In genomic region chr3:187287231-187287630, GRCh38 we compare ENCODE assay signal across 2 cellular contexts.
TF ChIP-seq lines count a peak whose summit lies in the region.

No MANE protein-coding gene starts in this region.

TF ChIP-seq in IMR-90, 13 proteins besides CTCF, POLR2A, EP300 and RAD21:
- TF ChIP-seq FOS (IDR thresholded peaks at IDR 0.05; ENCODE audit: low read depth, low read length): no peak
- no peak for TF ChIP-seq RCOR1 (IDR thresholded peaks at IDR 0.05; ENCODE audit: insufficient replicate concordance, low read length)
- TF ChIP-seq CEBPB (IDR thresholded peaks at IDR 0.05; ENCODE audit: low read depth, low read length): no peak
- TF ChIP-seq MAZ (IDR thresholded peaks at IDR 0.05; ENCODE audit: borderline replicate concordance, low read depth, low read length): no peak
- TF ChIP-seq, protein P1, sequence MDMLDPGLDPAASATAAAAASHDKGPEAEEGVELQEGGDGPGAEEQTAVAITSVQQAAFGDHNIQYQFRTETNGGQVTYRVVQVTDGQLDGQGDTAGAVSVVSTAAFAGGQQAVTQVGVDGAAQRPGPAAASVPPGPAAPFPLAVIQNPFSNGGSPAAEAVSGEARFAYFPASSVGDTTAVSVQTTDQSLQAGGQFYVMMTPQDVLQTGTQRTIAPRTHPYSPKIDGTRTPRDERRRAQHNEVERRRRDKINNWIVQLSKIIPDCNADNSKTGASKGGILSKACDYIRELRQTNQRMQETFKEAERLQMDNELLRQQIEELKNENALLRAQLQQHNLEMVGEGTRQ (IDR thresholded peaks at IDR 0.05; ENCODE audit: low read depth, low read length): no peak
- TF ChIP-seq, protein P2, sequence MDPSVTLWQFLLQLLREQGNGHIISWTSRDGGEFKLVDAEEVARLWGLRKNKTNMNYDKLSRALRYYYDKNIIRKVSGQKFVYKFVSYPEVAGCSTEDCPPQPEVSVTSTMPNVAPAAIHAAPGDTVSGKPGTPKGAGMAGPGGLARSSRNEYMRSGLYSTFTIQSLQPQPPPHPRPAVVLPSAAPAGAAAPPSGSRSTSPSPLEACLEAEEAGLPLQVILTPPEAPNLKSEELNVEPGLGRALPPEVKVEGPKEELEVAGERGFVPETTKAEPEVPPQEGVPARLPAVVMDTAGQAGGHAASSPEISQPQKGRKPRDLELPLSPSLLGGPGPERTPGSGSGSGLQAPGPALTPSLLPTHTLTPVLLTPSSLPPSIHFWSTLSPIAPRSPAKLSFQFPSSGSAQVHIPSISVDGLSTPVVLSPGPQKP (IDR thresholded peaks at IDR 0.05; ENCODE audit: borderline replicate concordance, low read depth, low read length): no peak
- no peak for TF ChIP-seq BHLHE40 (IDR thresholded peaks at IDR 0.05; ENCODE audit: low read depth, low read length)
- no peak for TF ChIP-seq MXI1 (IDR thresholded peaks at IDR 0.05; ENCODE audit: borderline replicate concordance, low read depth, low read length)
- no peak for TF ChIP-seq NFE2L2 (IDR thresholded peaks at IDR 0.05; ENCODE audit: low read depth, low read length)
- TF ChIP-seq CHD1 (IDR thresholded peaks at IDR 0.05; ENCODE audit: low read depth, low read length): no peak

TF ChIP-seq in liver, 16 proteins besides CTCF, POLR2A, EP300 and RAD21:
- TF ChIP-seq HNF4A (conservative IDR thresholded peaks at IDR 0.05): no peak
- TF ChIP-seq SP1 (IDR thresholded peaks at IDR 0.05): no peak
- no peak for TF ChIP-seq EGR1 (IDR thresholded peaks at IDR 0.05; ENCODE audit: low read depth in 2 of 2)
- TF ChIP-seq, protein P3, sequence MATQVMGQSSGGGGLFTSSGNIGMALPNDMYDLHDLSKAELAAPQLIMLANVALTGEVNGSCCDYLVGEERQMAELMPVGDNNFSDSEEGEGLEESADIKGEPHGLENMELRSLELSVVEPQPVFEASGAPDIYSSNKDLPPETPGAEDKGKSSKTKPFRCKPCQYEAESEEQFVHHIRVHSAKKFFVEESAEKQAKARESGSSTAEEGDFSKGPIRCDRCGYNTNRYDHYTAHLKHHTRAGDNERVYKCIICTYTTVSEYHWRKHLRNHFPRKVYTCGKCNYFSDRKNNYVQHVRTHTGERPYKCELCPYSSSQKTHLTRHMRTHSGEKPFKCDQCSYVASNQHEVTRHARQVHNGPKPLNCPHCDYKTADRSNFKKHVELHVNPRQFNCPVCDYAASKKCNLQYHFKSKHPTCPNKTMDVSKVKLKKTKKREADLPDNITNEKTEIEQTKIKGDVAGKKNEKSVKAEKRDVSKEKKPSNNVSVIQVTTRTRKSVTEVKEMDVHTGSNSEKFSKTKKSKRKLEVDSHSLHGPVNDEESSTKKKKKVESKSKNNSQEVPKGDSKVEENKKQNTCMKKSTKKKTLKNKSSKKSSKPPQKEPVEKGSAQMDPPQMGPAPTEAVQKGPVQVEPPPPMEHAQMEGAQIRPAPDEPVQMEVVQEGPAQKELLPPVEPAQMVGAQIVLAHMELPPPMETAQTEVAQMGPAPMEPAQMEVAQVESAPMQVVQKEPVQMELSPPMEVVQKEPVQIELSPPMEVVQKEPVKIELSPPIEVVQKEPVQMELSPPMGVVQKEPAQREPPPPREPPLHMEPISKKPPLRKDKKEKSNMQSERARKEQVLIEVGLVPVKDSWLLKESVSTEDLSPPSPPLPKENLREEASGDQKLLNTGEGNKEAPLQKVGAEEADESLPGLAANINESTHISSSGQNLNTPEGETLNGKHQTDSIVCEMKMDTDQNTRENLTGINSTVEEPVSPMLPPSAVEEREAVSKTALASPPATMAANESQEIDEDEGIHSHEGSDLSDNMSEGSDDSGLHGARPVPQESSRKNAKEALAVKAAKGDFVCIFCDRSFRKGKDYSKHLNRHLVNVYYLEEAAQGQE (IDR thresholded peaks at IDR 0.05): no peak
- TF ChIP-seq, protein P4, sequence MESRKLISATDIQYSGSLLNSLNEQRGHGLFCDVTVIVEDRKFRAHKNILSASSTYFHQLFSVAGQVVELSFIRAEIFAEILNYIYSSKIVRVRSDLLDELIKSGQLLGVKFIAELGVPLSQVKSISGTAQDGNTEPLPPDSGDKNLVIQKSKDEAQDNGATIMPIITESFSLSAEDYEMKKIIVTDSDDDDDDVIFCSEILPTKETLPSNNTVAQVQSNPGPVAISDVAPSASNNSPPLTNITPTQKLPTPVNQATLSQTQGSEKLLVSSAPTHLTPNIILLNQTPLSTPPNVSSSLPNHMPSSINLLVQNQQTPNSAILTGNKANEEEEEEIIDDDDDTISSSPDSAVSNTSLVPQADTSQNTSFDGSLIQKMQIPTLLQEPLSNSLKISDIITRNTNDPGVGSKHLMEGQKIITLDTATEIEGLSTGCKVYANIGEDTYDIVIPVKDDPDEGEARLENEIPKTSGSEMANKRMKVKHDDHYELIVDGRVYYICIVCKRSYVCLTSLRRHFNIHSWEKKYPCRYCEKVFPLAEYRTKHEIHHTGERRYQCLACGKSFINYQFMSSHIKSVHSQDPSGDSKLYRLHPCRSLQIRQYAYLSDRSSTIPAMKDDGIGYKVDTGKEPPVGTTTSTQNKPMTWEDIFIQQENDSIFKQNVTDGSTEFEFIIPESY (IDR thresholded peaks at IDR 0.05): no peak
- no peak for TF ChIP-seq JUND (IDR thresholded peaks at IDR 0.05)
- no peak for TF ChIP-seq GABPA (IDR thresholded peaks at IDR 0.05 in 1 of 2, conservative IDR thresholded peaks at IDR 0.05 in 1 of 2)
TF ChIP-seq in liver: peak in this region for 0.
